ENCODE assay signal across 1 cellular context in the genomic region with DNA sequence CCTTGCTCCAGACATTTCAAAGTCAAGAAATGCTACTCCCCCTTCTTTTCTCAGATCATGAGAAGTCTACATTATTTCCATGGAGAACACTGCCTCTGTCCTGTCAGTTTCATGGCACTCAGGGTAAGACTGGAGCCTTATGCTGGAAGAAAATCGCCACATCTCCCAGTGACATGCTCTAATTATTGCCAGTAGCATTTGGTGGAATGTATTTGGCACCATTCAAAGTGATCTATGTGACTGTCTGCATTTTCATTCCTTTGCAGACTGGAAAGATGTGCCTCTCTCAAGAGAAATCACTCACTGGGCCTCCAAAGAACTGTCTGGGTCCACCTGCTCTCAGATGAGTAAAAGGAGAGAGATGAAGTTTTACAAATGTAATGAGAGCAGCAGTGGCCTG.
TF ChIP-seq lines count a peak whose summit lies in the region.

No MANE protein-coding gene starts in this region.

TF ChIP-seq in GM23338, 12 proteins besides CTCF, POLR2A, EP300 and RAD21 (continued from another document):
- TF ChIP-seq, protein P1, sequence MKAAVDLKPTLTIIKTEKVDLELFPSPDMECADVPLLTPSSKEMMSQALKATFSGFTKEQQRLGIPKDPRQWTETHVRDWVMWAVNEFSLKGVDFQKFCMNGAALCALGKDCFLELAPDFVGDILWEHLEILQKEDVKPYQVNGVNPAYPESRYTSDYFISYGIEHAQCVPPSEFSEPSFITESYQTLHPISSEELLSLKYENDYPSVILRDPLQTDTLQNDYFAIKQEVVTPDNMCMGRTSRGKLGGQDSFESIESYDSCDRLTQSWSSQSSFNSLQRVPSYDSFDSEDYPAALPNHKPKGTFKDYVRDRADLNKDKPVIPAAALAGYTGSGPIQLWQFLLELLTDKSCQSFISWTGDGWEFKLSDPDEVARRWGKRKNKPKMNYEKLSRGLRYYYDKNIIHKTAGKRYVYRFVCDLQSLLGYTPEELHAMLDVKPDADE (IDR thresholded peaks at IDR 0.05), result no peak
- no peak for TF ChIP-seq ZNF331 (CRISPR knock-in tag; IDR thresholded peaks at IDR 0.05; ENCODE audit: low read depth)
- TF ChIP-seq, protein P2, sequence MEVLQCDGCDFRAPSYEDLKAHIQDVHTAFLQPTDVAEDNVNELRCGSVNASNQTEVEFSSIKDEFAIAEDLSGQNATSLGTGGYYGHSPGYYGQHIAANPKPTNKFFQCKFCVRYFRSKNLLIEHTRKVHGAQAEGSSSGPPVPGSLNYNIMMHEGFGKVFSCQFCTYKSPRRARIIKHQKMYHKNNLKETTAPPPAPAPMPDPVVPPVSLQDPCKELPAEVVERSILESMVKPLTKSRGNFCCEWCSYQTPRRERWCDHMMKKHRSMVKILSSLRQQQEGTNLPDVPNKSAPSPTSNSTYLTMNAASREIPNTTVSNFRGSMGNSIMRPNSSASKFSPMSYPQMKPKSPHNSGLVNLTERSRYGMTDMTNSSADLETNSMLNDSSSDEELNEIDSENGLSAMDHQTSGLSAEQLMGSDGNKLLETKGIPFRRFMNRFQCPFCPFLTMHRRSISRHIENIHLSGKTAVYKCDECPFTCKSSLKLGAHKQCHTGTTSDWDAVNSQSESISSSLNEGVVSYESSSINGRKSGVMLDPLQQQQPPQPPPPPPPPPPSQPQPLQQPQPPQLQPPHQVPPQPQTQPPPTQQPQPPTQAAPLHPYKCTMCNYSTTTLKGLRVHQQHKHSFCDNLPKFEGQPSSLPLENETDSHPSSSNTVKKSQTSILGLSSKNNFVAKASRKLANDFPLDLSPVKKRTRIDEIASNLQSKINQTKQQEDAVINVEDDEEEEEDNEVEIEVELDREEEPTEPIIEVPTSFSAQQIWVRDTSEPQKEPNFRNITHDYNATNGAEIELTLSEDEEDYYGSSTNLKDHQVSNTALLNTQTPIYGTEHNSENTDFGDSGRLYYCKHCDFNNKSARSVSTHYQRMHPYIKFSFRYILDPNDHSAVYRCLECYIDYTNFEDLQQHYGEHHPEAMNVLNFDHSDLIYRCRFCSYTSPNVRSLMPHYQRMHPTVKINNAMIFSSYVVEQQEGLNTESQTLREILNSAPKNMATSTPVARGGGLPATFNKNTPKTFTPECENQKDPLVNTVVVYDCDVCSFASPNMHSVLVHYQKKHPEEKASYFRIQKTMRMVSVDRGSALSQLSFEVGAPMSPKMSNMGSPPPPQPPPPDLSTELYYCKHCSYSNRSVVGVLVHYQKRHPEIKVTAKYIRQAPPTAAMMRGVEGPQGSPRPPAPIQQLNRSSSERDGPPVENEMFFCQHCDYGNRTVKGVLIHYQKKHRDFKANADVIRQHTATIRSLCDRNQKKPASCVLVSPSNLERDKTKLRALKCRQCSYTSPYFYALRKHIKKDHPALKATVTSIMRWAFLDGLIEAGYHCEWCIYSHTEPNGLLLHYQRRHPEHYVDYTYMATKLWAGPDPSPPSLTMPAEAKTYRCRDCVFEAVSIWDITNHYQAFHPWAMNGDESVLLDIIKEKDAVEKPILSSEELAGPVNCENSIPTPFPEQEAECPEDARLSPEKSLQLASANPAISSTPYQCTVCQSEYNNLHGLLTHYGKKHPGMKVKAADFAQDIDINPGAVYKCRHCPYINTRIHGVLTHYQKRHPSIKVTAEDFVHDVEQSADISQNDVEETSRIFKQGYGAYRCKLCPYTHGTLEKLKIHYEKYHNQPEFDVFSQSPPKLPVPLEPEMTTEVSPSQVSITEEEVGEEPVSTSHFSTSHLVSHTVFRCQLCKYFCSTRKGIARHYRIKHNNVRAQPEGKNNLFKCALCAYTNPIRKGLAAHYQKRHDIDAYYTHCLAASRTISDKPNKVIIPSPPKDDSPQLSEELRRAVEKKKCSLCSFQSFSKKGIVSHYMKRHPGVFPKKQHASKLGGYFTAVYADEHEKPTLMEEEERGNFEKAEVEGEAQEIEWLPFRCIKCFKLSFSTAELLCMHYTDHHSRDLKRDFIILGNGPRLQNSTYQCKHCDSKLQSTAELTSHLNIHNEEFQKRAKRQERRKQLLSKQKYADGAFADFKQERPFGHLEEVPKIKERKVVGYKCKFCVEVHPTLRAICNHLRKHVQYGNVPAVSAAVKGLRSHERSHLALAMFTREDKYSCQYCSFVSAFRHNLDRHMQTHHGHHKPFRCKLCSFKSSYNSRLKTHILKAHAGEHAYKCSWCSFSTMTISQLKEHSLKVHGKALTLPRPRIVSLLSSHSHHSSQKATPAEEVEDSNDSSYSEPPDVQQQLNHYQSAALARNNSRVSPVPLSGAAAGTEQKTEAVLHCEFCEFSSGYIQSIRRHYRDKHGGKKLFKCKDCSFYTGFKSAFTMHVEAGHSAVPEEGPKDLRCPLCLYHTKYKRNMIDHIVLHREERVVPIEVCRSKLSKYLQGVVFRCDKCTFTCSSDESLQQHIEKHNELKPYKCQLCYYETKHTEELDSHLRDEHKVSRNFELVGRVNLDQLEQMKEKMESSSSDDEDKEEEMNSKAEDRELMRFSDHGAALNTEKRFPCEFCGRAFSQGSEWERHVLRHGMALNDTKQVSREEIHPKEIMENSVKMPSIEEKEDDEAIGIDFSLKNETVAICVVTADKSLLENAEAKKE (CRISPR knock-in tag; IDR thresholded peaks at IDR 0.05), result no peak
- no peak for TF ChIP-seq POLR2AphosphoS5 (IDR thresholded peaks at IDR 0.05; ENCODE audit: low read depth)
- TF ChIP-seq, protein P3, sequence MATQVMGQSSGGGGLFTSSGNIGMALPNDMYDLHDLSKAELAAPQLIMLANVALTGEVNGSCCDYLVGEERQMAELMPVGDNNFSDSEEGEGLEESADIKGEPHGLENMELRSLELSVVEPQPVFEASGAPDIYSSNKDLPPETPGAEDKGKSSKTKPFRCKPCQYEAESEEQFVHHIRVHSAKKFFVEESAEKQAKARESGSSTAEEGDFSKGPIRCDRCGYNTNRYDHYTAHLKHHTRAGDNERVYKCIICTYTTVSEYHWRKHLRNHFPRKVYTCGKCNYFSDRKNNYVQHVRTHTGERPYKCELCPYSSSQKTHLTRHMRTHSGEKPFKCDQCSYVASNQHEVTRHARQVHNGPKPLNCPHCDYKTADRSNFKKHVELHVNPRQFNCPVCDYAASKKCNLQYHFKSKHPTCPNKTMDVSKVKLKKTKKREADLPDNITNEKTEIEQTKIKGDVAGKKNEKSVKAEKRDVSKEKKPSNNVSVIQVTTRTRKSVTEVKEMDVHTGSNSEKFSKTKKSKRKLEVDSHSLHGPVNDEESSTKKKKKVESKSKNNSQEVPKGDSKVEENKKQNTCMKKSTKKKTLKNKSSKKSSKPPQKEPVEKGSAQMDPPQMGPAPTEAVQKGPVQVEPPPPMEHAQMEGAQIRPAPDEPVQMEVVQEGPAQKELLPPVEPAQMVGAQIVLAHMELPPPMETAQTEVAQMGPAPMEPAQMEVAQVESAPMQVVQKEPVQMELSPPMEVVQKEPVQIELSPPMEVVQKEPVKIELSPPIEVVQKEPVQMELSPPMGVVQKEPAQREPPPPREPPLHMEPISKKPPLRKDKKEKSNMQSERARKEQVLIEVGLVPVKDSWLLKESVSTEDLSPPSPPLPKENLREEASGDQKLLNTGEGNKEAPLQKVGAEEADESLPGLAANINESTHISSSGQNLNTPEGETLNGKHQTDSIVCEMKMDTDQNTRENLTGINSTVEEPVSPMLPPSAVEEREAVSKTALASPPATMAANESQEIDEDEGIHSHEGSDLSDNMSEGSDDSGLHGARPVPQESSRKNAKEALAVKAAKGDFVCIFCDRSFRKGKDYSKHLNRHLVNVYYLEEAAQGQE (IDR thresholded peaks at IDR 0.05; ENCODE audit: unreplicated experiment), result no peak
- no peak for TF ChIP-seq STAT1 (IDR thresholded peaks at IDR 0.05; ENCODE audit: unreplicated experiment)
- no peak for TF ChIP-seq CREB1 (CRISPR knock-in tag; IDR thresholded peaks at IDR 0.05; ENCODE audit: low read depth)
- no peak for TF ChIP-seq EZH2 (IDR thresholded peaks at IDR 0.05; ENCODE audit: low read depth, unreplicated experiment)
- no peak for TF ChIP-seq ZNF114 (CRISPR knock-in tag; IDR thresholded peaks at IDR 0.05)
- TF ChIP-seq JUNB (IDR thresholded peaks at IDR 0.05; ENCODE audit: unreplicated experiment), result no peak
